In genomic region chr3:184791134-184791533, GRCh38 we compare ENCODE assay signal across 1 cellular context.
TF ChIP-seq lines count a peak whose summit lies in the region.

No MANE protein-coding gene starts in this region.

TF ChIP-seq in IMR-90, 13 proteins besides CTCF, POLR2A, EP300 and RAD21 (continued from another document):
- TF ChIP-seq MXI1 (IDR thresholded peaks at IDR 0.05; ENCODE audit: borderline replicate concordance, low read depth, low read length) = no peak
- no peak for TF ChIP-seq CEBPB (IDR thresholded peaks at IDR 0.05; ENCODE audit: low read depth, low read length)
- no peak for TF ChIP-seq SMC3 (IDR thresholded peaks at IDR 0.05; ENCODE audit: low read depth, low read length)
